20 cellular contexts compared by ENCODE assay signal in the genomic region with DNA sequence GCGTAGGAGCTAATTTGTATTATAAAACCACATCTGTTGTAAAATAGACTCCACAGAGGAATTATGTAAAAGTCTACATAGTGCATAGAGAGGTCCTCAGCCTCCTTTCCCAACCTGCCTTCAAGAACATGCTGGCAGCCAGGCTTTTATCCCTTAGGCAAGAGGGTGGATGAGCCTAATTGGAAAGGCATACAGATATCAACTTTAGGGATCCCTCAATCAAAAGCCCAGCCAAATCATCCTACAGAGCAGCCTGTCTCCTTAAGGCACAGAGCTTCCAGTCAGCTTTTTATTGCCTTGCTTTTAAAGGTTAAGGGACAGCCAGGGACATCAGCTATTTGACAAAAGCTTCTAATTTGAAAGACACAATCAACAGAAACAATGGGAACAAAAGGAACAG. TPM values are rescaled to one million over a fixed set of nuclear protein-coding genes. Genes with fewer than 3 reads are reported as not detected.
DNase-seq lines count a peak whose midpoint lies in the region; FAIRE-seq and TF ChIP-seq lines count a peak whose summit lies in the region.
"Had no signal": no experiment of that assay in that cellular context is flagged by ENCODE, and none has a peak within 500 bp of the region (broad histone marks: within the 10 kb centered on the region; RNA-seq: fewer than 3 reads in every experiment).

No MANE protein-coding gene starts in this region.

- TF ChIP-seq CTCF in mammary epithelial cell (conservative IDR thresholded peaks at IDR 0.05 in 1 of 2, IDR thresholded peaks at IDR 0.05 in 1 of 2; ENCODE audit: extremely low read depth in 1 of 2, insufficient read depth in 1 of 2, low read depth in 1 of 2, low read length in 2 of 2): no peak

- dilution Hi-C loops in mammary epithelial cell (cut with HindIII; ENCODE audit: low sequenced_read_pairs): loop anchor here (5.0 kb wide), 1 partner anchor 962 kb away; no protein-coding TSS in a partner anchor

- H3K9me3 ChIP-seq in mammary epithelial cell (replicated peaks; ENCODE audit: insufficient read depth, low read length): no peaks in the 10 kb centered on the region
- H3K9me3 ChIP-seq: esophagus muscularis mucosa, pancreas, tibial nerve had no signal

- H3K27ac Mint-ChIP-seq in activated naive CD4-positive, alpha-beta T cell treated with anti-CD3 and anti-CD28 coated beads, Interleukin-2, amount 10 ng/mL, durations not matched to agents 7 days and 5 days: peak overlapping the region; percentile 87

- intact Hi-C loops in mammary epithelial cell (cut with micrococcal nuclease): loop anchor here (2.0 kb wide), 1 partner anchor 157 kb away; no protein-coding TSS in a partner anchor

- in situ Hi-C loops in mammary epithelial cell (cut with MboI; ENCODE audit: low sequenced_read_pairs in 2 of 2): no loop called here

- no peak for DNase-seq in activated naive CD4-positive, alpha-beta T cell treated with anti-CD3 and anti-CD28 coated beads, Interleukin-2, amount 10 ng/mL, durations not matched to agents 7 days and 5 days
- no peak for DNase-seq in activated naive CD4-positive, alpha-beta T cell treated with anti-CD3 and anti-CD28 coated beads, Interleukin-2, amount 50 U/mL, for 16 hours
- DNase-seq in NCI-H69 (lab: John Stamatoyannopoulos, UW) (peak; percentile 42), mammary epithelial cell (no peak), nucleus accumbens (lab: John Stamatoyannopoulos, UW) (no peak), globus pallidus (ENCODE audit: low spot score) (no peak), GM19239 (ENCODE audit: insufficient read length, low spot score) (no peak), GDM1 (lab: John Stamatoyannopoulos, UW) (no peak)
- DNase-seq: activated T-cell treated with anti-CD3 and anti-CD28 coated beads, Interleukin-2, amount 50 U/mL, for 48 hours; anterior cingulate cortex; head of caudate nucleus; NCI-H187 treated with DMSO at 0.1 percent for 48 hours; NCI-H526 treated with DMSO at 0.1 percent for 48 hours; pancreas; SHP77 treated with DMSO at 0.1 percent for 48 hours; stimulated activated CD4-positive, alpha-beta T cell treated with anti-CD3 and anti-CD28 coated beads, Interleukin-4, amount 100 ng/mL, for 4 hours had no signal

- 15% methylated on average over 1 of the region's 1 CpG for WGBS in mammary epithelial cell (ENCODE audit: low coverage, missing lambda C conversion rate)

- H3K4me1 ChIP-seq in mammary epithelial cell (ENCODE audit: insufficient read depth, low read length): peaks cover 44% of the 10 kb centered on the region

- H3K4me1 Mint-ChIP-seq in activated naive CD4-positive, alpha-beta T cell treated with anti-CD3 and anti-CD28 coated beads, Interleukin-2, amount 10 ng/mL, durations not matched to agents 7 days and 5 days: peaks cover 54% of the 10 kb centered on the region

- no peak overlapping the region for H3K27ac ChIP-seq in mammary epithelial cell (ENCODE audit: insufficient read depth, low read depth, low read length)
- H3K27ac ChIP-seq: esophagus muscularis mucosa, pancreas had no signal

- CTCF ChIA-PET in activated naive CD4-positive, alpha-beta T cell treated with anti-CD3 and anti-CD28 coated beads, Interleukin-2, amount 10 ng/mL, durations not matched to agents 7 days and 5 days (lab: Charles Lee): interaction anchor here (0.6 to 7.9 kb wide), 6 partner anchors 11 to 1992 kb away, joined by 3 to 70 read pairs (median 9); a partner anchor contains a TSS
- CTCF ChIA-PET in mammary epithelial cell (lab: Charles Lee; ENCODE audit: low non-redundant PET): no interaction called here

- H4K20me1 ChIP-seq in mammary epithelial cell (ENCODE audit: insufficient read depth, low read length): no peaks in the 10 kb centered on the region

- BruUV-seq in mammary epithelial cell (replicated peaks; lab: Mats Ljungman, UMichigan): no TSS peak

- H3K9ac ChIP-seq in mammary epithelial cell (ENCODE audit: insufficient read depth, low read length): no peak overlapping the region

- H3K27me3 ChIP-seq in mammary epithelial cell (ENCODE audit: insufficient read depth, low read length): no peaks in the 10 kb centered on the region
- H3K27me3 ChIP-seq: esophagus muscularis mucosa, pancreas, tibial nerve had no signal

- H3K36me3 ChIP-seq in mammary epithelial cell (ENCODE audit: insufficient read depth, low read length): no peaks in the 10 kb centered on the region
- H3K36me3 ChIP-seq: esophagus muscularis mucosa, pancreas, tibial nerve had no signal

- peak overlapping the region; percentile 66 for H2AFZ ChIP-seq in mammary epithelial cell (ENCODE audit: low read depth, low read length)

- no peak for FAIRE-seq in GM19239 (lab: Jason Lieb, UNC)
- FAIRE-seq: GM12878, islet of Langerhans, pancreas had no signal

- H3K79me2 ChIP-seq in mammary epithelial cell (ENCODE audit: insufficient read depth, low read length): no peaks in the 10 kb centered on the region

- no peak overlapping the region for H3K4me3 ChIP-seq in mammary epithelial cell (replicated peaks in 1 of 3; ENCODE audit: insufficient read depth in 1 of 3, low read depth in 2 of 3, low read length in 3 of 3)
- H3K4me3 ChIP-seq: esophagus muscularis mucosa, GM12878, pancreas, tibial nerve had no signal

- H3K4me2 ChIP-seq in mammary epithelial cell (ENCODE audit: insufficient read depth, low read depth, low read length): no peak overlapping the region

- no peak overlapping the region for H3K4me3 Mint-ChIP-seq in activated naive CD4-positive, alpha-beta T cell treated with anti-CD3 and anti-CD28 coated beads, Interleukin-2, amount 10 ng/mL, durations not matched to agents 7 days and 5 days

- H3K9me3 Mint-ChIP-seq in activated naive CD4-positive, alpha-beta T cell treated with anti-CD3 and anti-CD28 coated beads, Interleukin-2, amount 10 ng/mL, durations not matched to agents 7 days and 5 days: no peaks in the 10 kb centered on the region

- no peaks in the 10 kb centered on the region for H3K36me3 Mint-ChIP-seq in activated naive CD4-positive, alpha-beta T cell treated with anti-CD3 and anti-CD28 coated beads, Interleukin-2, amount 10 ng/mL, durations not matched to agents 7 days and 5 days

- no peaks in the 10 kb centered on the region for H3K27me3 Mint-ChIP-seq in activated naive CD4-positive, alpha-beta T cell treated with anti-CD3 and anti-CD28 coated beads, Interleukin-2, amount 10 ng/mL, durations not matched to agents 7 days and 5 days

RNA-seq across cellular contexts. Expression of a gene that starts 13.1 kb away (rescaled TPM):
- under 1 TPM; 0.16 to 0.50 TPM for total RNA-seq in mammary epithelial cell
- polyA plus RNA-seq in mammary epithelial cell: 0.10 TPM
- polyA minus RNA-seq in mammary epithelial cell: not detected
- total RNA-seq: esophagus muscularis mucosa, tibial nerve had no signal
- polyA plus RNA-seq: pancreas had no signal
